In genomic region chr19:9453953-9454352, GRCh38 we compare ENCODE assay signal across 19 cellular contexts. TPM values are rescaled to one million over a fixed set of nuclear protein-coding genes. Genes with fewer than 3 reads are reported as not detected.
DNase-seq lines count a peak whose midpoint lies in the region; ATAC-seq and TF ChIP-seq lines count a peak whose summit lies in the region.
"Had no signal": no experiment of that assay in that cellular context is flagged by ENCODE, and none has a peak within 500 bp of the region (broad histone marks: within the 10 kb centered on the region; RNA-seq: fewer than 3 reads in every experiment).

No MANE protein-coding gene starts in this region.

- no peak overlapping the region for H3K9ac ChIP-seq in subcutaneous abdominal adipose tissue (ENCODE audit: low read length in 5 of 5)
- H3K9ac ChIP-seq: BLaER1 had no signal

- H3K27me3 ChIP-seq in CD8-positive, alpha-beta T cell (ENCODE audit: insufficient read depth, low read length): no peaks in the 10 kb centered on the region
- no peaks in the 10 kb centered on the region for H3K27me3 ChIP-seq in subcutaneous abdominal adipose tissue (ENCODE audit: control insufficient read depth in 5 of 5, insufficient read depth in 4 of 5, low read length in 5 of 5)
- H3K27me3 ChIP-seq in left lung: no peaks in the 10 kb centered on the region
- H3K27me3 ChIP-seq: BE2C, BLaER1 had no signal

- no peaks in the 10 kb centered on the region for H3K4me1 Mint-ChIP-seq in CD8-positive, alpha-beta T cell (ENCODE audit: low read depth)
- H3K4me1 Mint-ChIP-seq: CD14-positive monocyte had no signal

- POLR2A ChIA-PET in CD8-positive, alpha-beta T cell (lab: Charles Lee): no interaction called here
- POLR2A ChIA-PET in HEK293 (lab: Yijun Ruan, JAX): interaction anchor here (0.6 kb wide), 1 partner anchor 200 kb away, joined by 3 read pairs; no protein-coding TSS in a partner anchor

- no peak overlapping the region for H3K27ac Mint-ChIP-seq in CD8-positive, alpha-beta T cell
- H3K27ac Mint-ChIP-seq: CD14-positive monocyte; CD4-positive, alpha-beta memory T cell; CD4-positive, CD25-positive, alpha-beta regulatory T cell had no signal

- H3K9me3 ChIP-seq in CD8-positive, alpha-beta T cell (ENCODE audit: low read length): peaks cover 24% of the 10 kb centered on the region
- H3K9me3 ChIP-seq in HEK293 (ENCODE audit: control insufficient read depth, insufficient read depth, low read depth, low read length): no peaks in the 10 kb centered on the region
- H3K9me3 ChIP-seq in subcutaneous abdominal adipose tissue (ENCODE audit: control insufficient read depth in 5 of 5, low read length in 5 of 5): peaks cover 33 to 89% (median 83%) of the 10 kb centered on the region in 5 donors
- peaks cover 8 to 99% of the 10 kb centered on the region in 2 donors for H3K9me3 ChIP-seq in left lung
- H3K9me3 ChIP-seq: BE2C had no signal

- H3K4me3 Mint-ChIP-seq in CD8-positive, alpha-beta T cell: no peak overlapping the region
- H3K4me3 Mint-ChIP-seq: CD14-positive monocyte; CD4-positive, alpha-beta memory T cell; CD4-positive, CD25-positive, alpha-beta regulatory T cell had no signal

- CTCF ChIA-PET in CD8-positive, alpha-beta T cell (lab: Charles Lee): no interaction called here
- CTCF ChIA-PET in HEK293 (lab: Yijun Ruan, JAX): no interaction called here

- no peak overlapping the region for H3K27ac ChIP-seq in CD8-positive, alpha-beta T cell (ENCODE audit: low read depth, low read length)
- no peak overlapping the region for H3K27ac ChIP-seq in HEK293 (ENCODE audit: extremely low read depth, low read depth, low read length)
- no peak overlapping the region for H3K27ac ChIP-seq in subcutaneous abdominal adipose tissue (ENCODE audit: low read depth, low read length)
- H3K27ac ChIP-seq in left lung: no peak overlapping the region
- H3K27ac ChIP-seq: BLaER1 had no signal

- H3K4me3 ChIP-seq in CD8-positive, alpha-beta T cell (ENCODE audit: low read depth, low read length): peak overlapping the region; percentile 16
- H3K4me3 ChIP-seq in HEK293 (ENCODE audit: low read depth, low read length) (no peak overlapping the region), subcutaneous abdominal adipose tissue (ENCODE audit: low read depth in 1 of 5, low read length in 5 of 5) (peak overlapping the region in 4 of 5 donors; percentile 5 to 53 (median 22)), left lung (no peak overlapping the region)

- no peaks in the 10 kb centered on the region for H3K27me3 Mint-ChIP-seq in CD8-positive, alpha-beta T cell (ENCODE audit: low read depth)
- H3K27me3 Mint-ChIP-seq: CD4-positive, alpha-beta memory T cell; CD4-positive, CD25-positive, alpha-beta regulatory T cell had no signal

- ATAC-seq in CD8-positive, alpha-beta T cell: no peak
- no peak for ATAC-seq in GM21723 (IDR thresholded peaks at IDR 0.05; ENCODE audit: unreplicated experiment)
- no peak for ATAC-seq in left lung

- TF ChIP-seq CTCF in CD8-positive, alpha-beta T cell (IDR thresholded peaks at IDR 0.05): no peak
- TF ChIP-seq CTCF in HEK293 (tag by site-specific recombination; IDR thresholded peaks at IDR 0.05): no peak
- no peak for TF ChIP-seq CTCF in left lung (IDR thresholded peaks at IDR 0.05)

- H3K4me1 ChIP-seq in CD8-positive, alpha-beta T cell (ENCODE audit: insufficient read depth, low read length): no peaks in the 10 kb centered on the region
- H3K4me1 ChIP-seq in HEK293 (ENCODE audit: control insufficient read depth, insufficient read depth, low read length) (no peaks in the 10 kb centered on the region), subcutaneous abdominal adipose tissue (ENCODE audit: control insufficient read depth in 5 of 5, insufficient read depth in 5 of 5, low read length in 5 of 5) (no peaks in the 10 kb centered on the region), left lung (no peaks in the 10 kb centered on the region)
- H3K4me1 ChIP-seq: BE2C, BLaER1, Caco-2 had no signal

- intact Hi-C loops in CD8-positive, alpha-beta T cell (cut with DNase I, micrococcal nuclease): no loop called here
- intact Hi-C loops in left lung (cut with DNase I): no loop called here

- H3K36me3 ChIP-seq in CD8-positive, alpha-beta T cell (ENCODE audit: insufficient read depth, low read length): no peaks in the 10 kb centered on the region
- H3K36me3 ChIP-seq in HEK293 (ENCODE audit: control insufficient read depth in 2 of 2, insufficient read depth in 1 of 2, low read length in 2 of 2) (no peaks in the 10 kb centered on the region), subcutaneous abdominal adipose tissue (ENCODE audit: control insufficient read depth in 5 of 5, insufficient read depth in 5 of 5, low read length in 5 of 5) (no peaks in the 10 kb centered on the region), left lung (no peaks in the 10 kb centered on the region)
- H3K36me3 ChIP-seq: BE2C had no signal

- H3K36me3 Mint-ChIP-seq in CD8-positive, alpha-beta T cell: peaks cover 12% of the 10 kb centered on the region
- H3K36me3 Mint-ChIP-seq: CD14-positive monocyte; CD4-positive, CD25-positive, alpha-beta regulatory T cell had no signal

- no peak for DNase-seq in CD8-positive, alpha-beta T cell
- DNase-seq in RPMI7951 (ENCODE audit: low read depth) (peak; percentile 4), NCI-H526 treated with DMSO at 0.1 percent for 48 hours (lab: John Stamatoyannopoulos, UW) (no peak), left lung (no peak)
- DNase-seq: 8988T; ACHN; BE2C; C1 segment of cervical spinal cord; Caco-2; Calu3; CD4-positive, alpha-beta memory T cell; CD4-positive, CD25-positive, alpha-beta regulatory T cell; DMS79 treated with DMSO at 0.1 percent for 48 hours; GF-D8 had no signal

- peaks cover 68% of the 10 kb centered on the region for H3K9me3 Mint-ChIP-seq in CD8-positive, alpha-beta T cell

TF ChIP-seq in HEK293, 187 proteins besides CTCF, POLR2A, EP300 and RAD21:
- TF ChIP-seq ZNF121 (tag by site-specific recombination; IDR thresholded peaks at IDR 0.05): no peak
- peak; percentile 39 for TF ChIP-seq SETDB1 (IDR thresholded peaks at IDR 0.05; ENCODE audit: insufficient read length, low read length)
- TF ChIP-seq TRIM28 (IDR thresholded peaks at IDR 0.05; ENCODE audit: borderline replicate concordance, low read length): peak; percentile 11; the same call in 1 of the 2 replicates
- no peak for TF ChIP-seq ZNF561 (tag by site-specific recombination; IDR thresholded peaks at IDR 0.05; ENCODE audit: borderline replicate concordance)
- TF ChIP-seq ZNF624 (tag by site-specific recombination; IDR thresholded peaks at IDR 0.05): no peak

RNA-seq across cellular contexts. Expression of gene ZNF266, which starts 18.6 kb away (rescaled TPM):
- 10 to 100 TPM; 62.2 to 65.3 TPM for total RNA-seq in CD8-positive, alpha-beta T cell
- 10.8 and 11.5 TPM in 2 replicates for total RNA-seq in RPMI7951 (2014; rRNA removed; shearing (Covaris generic))
- 10 to 100 TPM; 15.4 to 16.2 TPM for total RNA-seq in left lung

RNA-seq across cellular contexts. Expression of gene ZNF560, which starts 44.5 kb away (rescaled TPM):
- not detected for total RNA-seq in CD8-positive, alpha-beta T cell
- total RNA-seq in RPMI7951 (2014; rRNA removed; shearing (Covaris generic)): 3.1 and 4.2 TPM in 2 replicates
- under 1 TPM; 0.13 to 0.15 TPM for total RNA-seq in left lung
- total RNA-seq: Caco-2; Calu3; CD4-positive, alpha-beta memory T cell; CD4-positive, CD25-positive, alpha-beta regulatory T cell had no signal

Comparison
In these comparisons a context has a peak if more than half of its experiments do, and no peak if none do; other contexts are left out.
1. H3K4me3 ChIP-seq: peak in CD8-positive, alpha-beta T cell (single experiment) and subcutaneous abdominal adipose tissue (4 of 5); none in HEK293 (single experiment) and left lung (0 of 2).